ENCODE assay signal across 8 cellular contexts in genomic region chr12:112937741-112938719, GRCh38. TPM values are rescaled to one million over a fixed set of nuclear protein-coding genes. Genes with fewer than 3 reads are reported as not detected.
A peak's percentile ranks its signal among the peaks of the same experiment; 100 is the strongest.
DNase-seq lines count a peak whose midpoint lies in the region; ATAC-seq and TF ChIP-seq lines count a peak whose summit lies in the region.

A gene with protein sequence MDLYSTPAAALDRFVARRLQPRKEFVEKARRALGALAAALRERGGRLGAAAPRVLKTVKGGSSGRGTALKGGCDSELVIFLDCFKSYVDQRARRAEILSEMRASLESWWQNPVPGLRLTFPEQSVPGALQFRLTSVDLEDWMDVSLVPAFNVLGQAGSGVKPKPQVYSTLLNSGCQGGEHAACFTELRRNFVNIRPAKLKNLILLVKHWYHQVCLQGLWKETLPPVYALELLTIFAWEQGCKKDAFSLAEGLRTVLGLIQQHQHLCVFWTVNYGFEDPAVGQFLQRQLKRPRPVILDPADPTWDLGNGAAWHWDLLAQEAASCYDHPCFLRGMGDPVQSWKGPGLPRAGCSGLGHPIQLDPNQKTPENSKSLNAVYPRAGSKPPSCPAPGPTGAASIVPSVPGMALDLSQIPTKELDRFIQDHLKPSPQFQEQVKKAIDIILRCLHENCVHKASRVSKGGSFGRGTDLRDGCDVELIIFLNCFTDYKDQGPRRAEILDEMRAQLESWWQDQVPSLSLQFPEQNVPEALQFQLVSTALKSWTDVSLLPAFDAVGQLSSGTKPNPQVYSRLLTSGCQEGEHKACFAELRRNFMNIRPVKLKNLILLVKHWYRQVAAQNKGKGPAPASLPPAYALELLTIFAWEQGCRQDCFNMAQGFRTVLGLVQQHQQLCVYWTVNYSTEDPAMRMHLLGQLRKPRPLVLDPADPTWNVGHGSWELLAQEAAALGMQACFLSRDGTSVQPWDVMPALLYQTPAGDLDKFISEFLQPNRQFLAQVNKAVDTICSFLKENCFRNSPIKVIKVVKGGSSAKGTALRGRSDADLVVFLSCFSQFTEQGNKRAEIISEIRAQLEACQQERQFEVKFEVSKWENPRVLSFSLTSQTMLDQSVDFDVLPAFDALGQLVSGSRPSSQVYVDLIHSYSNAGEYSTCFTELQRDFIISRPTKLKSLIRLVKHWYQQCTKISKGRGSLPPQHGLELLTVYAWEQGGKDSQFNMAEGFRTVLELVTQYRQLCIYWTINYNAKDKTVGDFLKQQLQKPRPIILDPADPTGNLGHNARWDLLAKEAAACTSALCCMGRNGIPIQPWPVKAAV (plus strand): TSS chr12:112938474. CDS start chr12:112938531, 57 bp downstream.

- H3K27me3 ChIP-seq in dorsolateral prefrontal cortex (no peaks in the 10 kb centered on the region), right lobe of liver (no peaks in the 10 kb centered on the region)

- H3K4me1 ChIP-seq in right lobe of liver = peaks cover 0 to 12% (median 3%) of the 10 kb centered on the region in 4 donors

- 20% methylated on average over 20 of the region's 50 CpGs for WGBS in right lobe of liver (ENCODE audit: insufficient coverage, low coverage, low lambda C conversion rate, missing lambda C conversion rate)

- intact Hi-C loops in dorsolateral prefrontal cortex (cut with DNase I) = no loop called here
- intact Hi-C loops in right lobe of liver (cut with DNase I) = no loop called here

- peak within 1 kb of the TSS in 35 of 59 donors; percentile 2 to 84 (median 40) for H3K27ac ChIP-seq in dorsolateral prefrontal cortex
- H3K27ac ChIP-seq in right lobe of liver = peak within 1 kb of the TSS; percentile 60 to 70 (median 65)

- no peak for TF ChIP-seq POLR2A in right lobe of liver (IDR thresholded peaks at IDR 0.05)

- H3K4me3 ChIP-seq in dorsolateral prefrontal cortex = peak within 1 kb of the TSS; percentile 57 to 96 (median 81)
- H3K4me3 ChIP-seq in right lobe of liver = peak within 1 kb of the TSS; percentile 74 to 94 (median 87)

- DNase-seq in CD1c-positive myeloid dendritic cell (ENCODE audit: extremely low spot score) (peak; percentile 95), NCI-H2107 (lab: John Stamatoyannopoulos, UW) (peak; percentile 39), dorsolateral prefrontal cortex (peak in 9 of 10 donors; percentile 29 to 66 (median 60)), right lobe of liver (peak; percentile 93 to 94 (median 93))
- peak; percentile 52 for DNase-seq in activated CD4-positive, alpha-beta T cell treated with anti-CD3 and anti-CD28 coated beads, Interleukin-2, amount 50 U/mL, for 1 hour
- DNase-seq in stimulated activated CD4-positive, alpha-beta T cell treated with anti-CD3 and anti-CD28 coated beads, Interleukin-4, amount 100 ng/mL, for 1 hour = peak; percentile 58

- TF ChIP-seq CTCF in dorsolateral prefrontal cortex (IDR thresholded peaks at IDR 0.05 in 54 of 56, conservative IDR thresholded peaks at IDR 0.05 in 2 of 56; ENCODE audit: low read depth in 1 of 56, partially characterized antibody in 56 of 56) (peak in 19 of 56 donors; percentile 11 to 39 (median 17)), right lobe of liver (IDR thresholded peaks at IDR 0.05) (peak in 3 of 4 donors; percentile 3 to 25 (median 6))

- H3K36me3 ChIP-seq in right lobe of liver = no peaks in the 10 kb centered on the region

- ATAC-seq in GM21367 (IDR thresholded peaks at IDR 0.05; ENCODE audit: unreplicated experiment) (peak; percentile 36), right lobe of liver (peak; percentile 98), HG03457 (IDR thresholded peaks at IDR 0.05; ENCODE audit: unreplicated experiment) (no peak)

- H3K9me3 ChIP-seq in right lobe of liver = no peaks in the 10 kb centered on the region

RNA-seq across cellular contexts. Expression of the gene that starts here (rescaled TPM):
- total RNA-seq in dorsolateral prefrontal cortex (10 to 100 TPM in 42 of 120 experiments, 1 to 10 TPM in 78; 3.3 to 72.9 (median 8.5) TPM), right lobe of liver (10 to 100 TPM in 1 of 6 experiments, 1 to 10 TPM in 5; 4.4 to 10.2 (median 7.2) TPM)

Comparison
In these comparisons a context has a peak if more than half of its experiments do, and no peak if none do; other contexts are left out.
1. DNase-seq: peak in every context shown above with its lines; median percentile 95 in CD1c-positive myeloid dendritic cell; 93 in right lobe of liver; 60 in dorsolateral prefrontal cortex; 58 in stimulated activated CD4-positive, alpha-beta T cell treated with anti-CD3 and anti-CD28 coated beads, Interleukin-4, amount 100 ng/mL, for 1 hour; 52 in activated CD4-positive, alpha-beta T cell treated with anti-CD3 and anti-CD28 coated beads, Interleukin-2, amount 50 U/mL, for 1 hour; 39 in NCI-H2107.